Comparison of ENCODE assay signal across 8 cellular contexts in the genomic region with DNA sequence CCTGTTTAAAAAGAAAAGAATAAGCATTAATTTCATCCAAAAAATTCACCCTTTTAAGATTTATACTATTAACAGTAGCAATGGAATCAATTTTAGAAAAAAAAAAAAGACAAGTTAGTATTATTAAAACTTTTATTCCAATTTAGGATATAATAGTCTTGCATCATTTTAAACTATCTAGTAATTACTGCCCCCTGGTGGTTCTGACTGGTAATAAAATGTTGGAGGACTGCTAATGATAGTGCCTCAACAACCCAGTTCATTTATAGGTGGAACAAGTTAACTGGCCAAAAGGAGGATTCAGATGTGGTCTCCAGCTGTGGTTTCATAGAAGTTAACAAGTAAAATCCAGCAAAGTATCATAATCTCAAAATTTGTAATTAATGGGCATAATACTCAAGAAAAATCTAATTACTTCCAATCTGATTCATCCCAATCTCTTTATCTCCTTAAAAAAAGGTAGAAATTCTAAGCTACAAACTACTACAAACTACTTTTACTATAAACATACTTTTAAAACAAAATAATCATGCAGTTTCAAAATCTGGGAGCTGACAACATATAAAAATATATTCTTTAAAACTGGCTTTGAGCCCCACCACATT. TPM values are rescaled to one million over a fixed set of nuclear protein-coding genes. Genes with fewer than 3 reads are reported as not detected.
DNase-seq lines count a peak whose midpoint lies in the region; ATAC-seq and TF ChIP-seq lines count a peak whose summit lies in the region.

No MANE protein-coding gene starts in this region.

- peaks cover 0 to 68% (median 17%) of the 10 kb centered on the region in 3 donors for H3K36me3 Mint-ChIP-seq in CD8-positive, alpha-beta memory T cell
- peaks cover 21% of the 10 kb centered on the region for H3K36me3 Mint-ChIP-seq in nephron progenitor cell (ENCODE audit: low read depth)

- peak; percentile 88 for ATAC-seq in GM18867 (IDR thresholded peaks at IDR 0.05; ENCODE audit: unreplicated experiment)
- peak; percentile 91 for ATAC-seq in HG03066 (IDR thresholded peaks at IDR 0.05; ENCODE audit: low read depth, unreplicated experiment)
- no peak for ATAC-seq in GM19397 (IDR thresholded peaks at IDR 0.05; ENCODE audit: unreplicated experiment)

- intact Hi-C loops in esophagus muscularis mucosa (cut with DNase I), result no loop called here

- no peak overlapping the region for H3K27ac Mint-ChIP-seq in CD8-positive, alpha-beta memory T cell
- H3K27ac Mint-ChIP-seq in nephron progenitor cell, result no peak overlapping the region

- no peak for TF ChIP-seq POLR2A in esophagus muscularis mucosa (IDR thresholded peaks at IDR 0.05; ENCODE audit: low read depth)

- DNase-seq in CD8-positive, alpha-beta memory T cell, result peak; percentile 20 to 49 (median 45)
- DNase-seq in NCI-H2171 treated with DMSO at 0.1 percent for 48 hours (lab: John Stamatoyannopoulos, UW) (peak; percentile 57), esophagus muscularis mucosa (ENCODE audit: extremely low spot score) (no peak), nephron progenitor cell (peak; percentile 54)

- peaks cover 0 to 6% (median 4%) of the 10 kb centered on the region in 3 donors for H3K4me1 Mint-ChIP-seq in CD8-positive, alpha-beta memory T cell
- no peaks in the 10 kb centered on the region for H3K4me1 Mint-ChIP-seq in nephron progenitor cell

- no peaks in the 10 kb centered on the region for H3K27me3 ChIP-seq in CD8-positive, alpha-beta memory T cell (ENCODE audit: insufficient read depth, low read length, poor library complexity, severe bottlenecking)
- H3K27me3 ChIP-seq in esophagus muscularis mucosa, result no peaks in the 10 kb centered on the region

- no peak for TF ChIP-seq EP300 in esophagus muscularis mucosa (IDR thresholded peaks at IDR 0.05)

- POLR2A ChIA-PET in CD8-positive, alpha-beta memory T cell (lab: Charles Lee), result no interaction called here

- CTCF ChIA-PET in CD8-positive, alpha-beta memory T cell (lab: Charles Lee), result interaction anchor here (0.9 to 1.9 kb wide), 3 partner anchors 16 to 304 kb away, joined by 4 to 5 read pairs (median 4); partner anchors contain the start of gene ZBBX

- no peaks in the 10 kb centered on the region for H3K4me1 ChIP-seq in CD8-positive, alpha-beta memory T cell (ENCODE audit: insufficient read depth, low read length)
- H3K4me1 ChIP-seq in esophagus muscularis mucosa, result no peaks in the 10 kb centered on the region

- no peak overlapping the region for H3K4me3 ChIP-seq in CD8-positive, alpha-beta memory T cell (ENCODE audit: low read length)
- H3K4me3 ChIP-seq in WI38 (ENCODE audit: low read depth, low read length), result no peak overlapping the region
- H3K4me3 ChIP-seq in esophagus muscularis mucosa, result no peak overlapping the region

- H3K36me3 ChIP-seq in CD8-positive, alpha-beta memory T cell (ENCODE audit: insufficient read depth, low read length), result no peaks in the 10 kb centered on the region
- H3K36me3 ChIP-seq in esophagus muscularis mucosa, result peaks cover 0 to 52% (median 21%) of the 10 kb centered on the region in 4 donors

- H3K9me3 Mint-ChIP-seq in CD8-positive, alpha-beta memory T cell, result no peaks in the 10 kb centered on the region
- H3K9me3 Mint-ChIP-seq in nephron progenitor cell, result no peaks in the 10 kb centered on the region

- H3K4me3 Mint-ChIP-seq in CD8-positive, alpha-beta memory T cell, result no peak overlapping the region
- H3K4me3 Mint-ChIP-seq in nephron progenitor cell, result no peak overlapping the region

- no peaks in the 10 kb centered on the region for H3K9me3 ChIP-seq in CD8-positive, alpha-beta memory T cell (ENCODE audit: low read length)
- H3K9me3 ChIP-seq in esophagus muscularis mucosa, result no peaks in the 10 kb centered on the region

- H3K27me3 Mint-ChIP-seq in CD8-positive, alpha-beta memory T cell, result no peaks in the 10 kb centered on the region
- H3K27me3 Mint-ChIP-seq in nephron progenitor cell (ENCODE audit: low read depth, poor library complexity), result no peaks in the 10 kb centered on the region

- H3K27ac ChIP-seq in CD8-positive, alpha-beta memory T cell (ENCODE audit: low read depth, low read length), result no peak overlapping the region
- H3K27ac ChIP-seq in esophagus muscularis mucosa (replicated peaks in 1 of 4), result no peak overlapping the region

- TF ChIP-seq CTCF in WI38 (IDR thresholded peaks at IDR 0.05; ENCODE audit: low read depth, low read length), result peak; percentile 49; the same call in 1 of the 2 replicates
- peak; percentile 62 to 81 (median 71) for TF ChIP-seq CTCF in esophagus muscularis mucosa (IDR thresholded peaks at IDR 0.05)
- peak; percentile 76 for TF ChIP-seq CTCF in nephron progenitor cell (IDR thresholded peaks at IDR 0.05)

RNA-seq across cellular contexts. Expression of gene WDR49, which starts 30.7 kb away (rescaled TPM):
- under 1 TPM; 0.35 to 0.74 TPM for total RNA-seq in CD8-positive, alpha-beta memory T cell
- not detected for polyA plus RNA-seq in CD8-positive, alpha-beta memory T cell
- total RNA-seq in esophagus muscularis mucosa, result 1 to 10 TPM; 2.9 to 9.9 (median 7.2) TPM

RNA-seq across cellular contexts. Expression of gene PDCD10, which starts 50.2 kb away (rescaled TPM):
- 10 to 100 TPM; 78.7 to 81.3 TPM for total RNA-seq in CD8-positive, alpha-beta memory T cell
- 95.1 TPM for polyA plus RNA-seq in CD8-positive, alpha-beta memory T cell
- 10 to 100 TPM; 58.3 to 90.1 (median 65.1) TPM for total RNA-seq in esophagus muscularis mucosa

RNA-seq across cellular contexts. Expression of gene SERPINI1, which starts 51.0 kb away (rescaled TPM):
- 1 to 10 TPM; 1.7 to 1.9 TPM for total RNA-seq in CD8-positive, alpha-beta memory T cell
- polyA plus RNA-seq in CD8-positive, alpha-beta memory T cell, result 13.7 TPM
- 1 to 10 TPM; 3.1 to 7.1 (median 4.1) TPM for total RNA-seq in esophagus muscularis mucosa
